Comparison of ENCODE assay signal across 28 cellular contexts in genomic region chr22:48320671-48321515, GRCh38.
DNase-seq lines count a peak whose midpoint lies in the region; ATAC-seq and TF ChIP-seq lines count a peak whose summit lies in the region.
"Had no signal": no experiment of that assay in that cellular context is flagged by ENCODE, and none has a peak within 500 bp of the region (broad histone marks: within the 10 kb centered on the region; RNA-seq: fewer than 3 reads in every experiment).

No MANE protein-coding gene starts in this region.

- H3K4me3 ChIP-seq in lower lobe of right lung: no peak overlapping the region
- H3K4me3 ChIP-seq in sigmoid colon: no peak overlapping the region
- H3K4me3 ChIP-seq: A549, GM12878, PC-9, prostate gland, tibial artery had no signal

- WGBS in sigmoid colon, 2 donors: 66 to 73% methylated on average over 18 of the region's 18 CpGs

- H3K4me1 ChIP-seq in lower lobe of right lung (no peaks in the 10 kb centered on the region), sigmoid colon (peaks cover 0 to 16% (median 9%) of the 10 kb centered on the region in 4 donors)
- H3K4me1 ChIP-seq: A549, prostate gland, tibial artery had no signal

- DNase-seq in activated effector memory CD4-positive, alpha-beta T cell treated with anti-CD3 and anti-CD28 coated beads, Interleukin-2, amount 50 U/mL, for 16 hours: peak; percentile 45
- no peak for DNase-seq in activated effector memory CD4-positive, alpha-beta T cell treated with Interleukin-2 at 50 U/mL for 16 hours
- DNase-seq in NCI-H526 treated with DMSO at 0.1 percent for 48 hours (lab: John Stamatoyannopoulos, UW) (peak; percentile 1), lower lobe of right lung (peak; percentile 26), sigmoid colon (peak; percentile 59), AML-193 (lab: John Stamatoyannopoulos, UW) (no peak), OCI-M1 (lab: John Stamatoyannopoulos, UW) (no peak)
- DNase-seq: activated CD4-positive, alpha-beta T cell treated with anti-CD3 and anti-CD28 coated beads for 36 hours; activated CD8-positive, alpha-beta T cell treated with anti-CD3 and anti-CD28 coated beads, Interleukin-2, amount 10 ng/mL, durations not matched to agents 7 days and 5 days; activated naive CD4-positive, alpha-beta T cell treated with anti-CD3 and anti-CD28 coated beads, Interleukin-2, amount 50 U/mL, for 16 hours; amniotic stem cell; CD8-positive, alpha-beta T cell; DMS 273 treated with DMSO at 0.1 percent for 48 hours; EL; foreskin melanocyte; NCI-H1417 treated with DMSO at 0.1 percent for 48 hours; NCI-H2081 treated with DMSO at 0.1 percent for 48 hours; NCI-H446 treated with DMSO at 0.1 percent for 48 hours; PC-9; stimulated activated CD4-positive, alpha-beta T cell treated with anti-CD3 and anti-CD28 coated beads, Interleukin-4, amount 100 ng/mL, for 24 hours had no signal

- no peak for TF ChIP-seq POLR2A in sigmoid colon (IDR thresholded peaks at IDR 0.05)

- ATAC-seq in lower lobe of right lung: no peak
- ATAC-seq in GM21360 (IDR thresholded peaks at IDR 0.05; ENCODE audit: unreplicated experiment): no peak
- ATAC-seq: A549; activated CD4-positive, alpha-beta T cell treated with anti-CD3 and anti-CD28 coated beads for 36 hours; activated CD8-positive, alpha-beta T cell treated with anti-CD3 and anti-CD28 coated beads, Interleukin-2, amount 10 ng/mL, durations not matched to agents 7 days and 5 days; CD8-positive, alpha-beta T cell; GM12878 had no signal

- H3K9me3 ChIP-seq in lower lobe of right lung (no peaks in the 10 kb centered on the region), sigmoid colon (peaks cover 0 to 3% (median 0%) of the 10 kb centered on the region in 4 donors)
- H3K9me3 ChIP-seq: A549, neutrophil, prostate gland had no signal

- H3K27me3 ChIP-seq in lower lobe of right lung (ENCODE audit: low read depth): peaks cover 4% of the 10 kb centered on the region
- no peaks in the 10 kb centered on the region for H3K27me3 ChIP-seq in sigmoid colon
- H3K27me3 ChIP-seq: neutrophil had no signal

- no peak for TF ChIP-seq EP300 in sigmoid colon (IDR thresholded peaks at IDR 0.05)

- intact Hi-C loops in lower lobe of right lung (cut with DNase I) (no loop called here), sigmoid colon (cut with DNase I) (no loop called here)

- H3K27ac ChIP-seq in lower lobe of right lung: no peak overlapping the region
- H3K27ac ChIP-seq in sigmoid colon: peak overlapping the region in 1 of 4 donors; percentile 8
- H3K27ac ChIP-seq: A549, HL-60, KMS-11, neutrophil, PC-9, prostate gland, tibial artery had no signal

- no peaks in the 10 kb centered on the region for H3K36me3 ChIP-seq in lower lobe of right lung
- no peaks in the 10 kb centered on the region for H3K36me3 ChIP-seq in sigmoid colon
- H3K36me3 ChIP-seq: neutrophil, prostate gland, tibial artery had no signal

- no peak for TF ChIP-seq CTCF in lower lobe of right lung (IDR thresholded peaks at IDR 0.05)
- TF ChIP-seq CTCF in sigmoid colon (IDR thresholded peaks at IDR 0.05): no peak

Comparison
In these comparisons a context has a peak if more than half of its experiments do, and no peak if none do; other contexts are left out.
1. DNase-seq: peak in activated effector memory CD4-positive, alpha-beta T cell treated with anti-CD3 and anti-CD28 coated beads, Interleukin-2, amount 50 U/mL, for 16 hours (single experiment), NCI-H526 treated with DMSO at 0.1 percent for 48 hours (single experiment), lower lobe of right lung (single experiment) and sigmoid colon (single experiment); none in activated effector memory CD4-positive, alpha-beta T cell treated with Interleukin-2 at 50 U/mL for 16 hours (single experiment), AML-193 (0 of 2) and OCI-M1 (single experiment).